Comparison of ENCODE assay signal across 8 cellular contexts in genomic region chr21:35583566-35584216, GRCh38.
"Had no signal": no experiment of that assay in that cellular context is flagged by ENCODE, and none has a peak within 500 bp of the region (broad histone marks: within the 10 kb centered on the region; RNA-seq: fewer than 3 reads in every experiment).

No MANE protein-coding gene starts in this region.

- ATAC-seq: GM23338 had no signal

- H3K4me3 ChIP-seq: GM23338 had no signal

- FAIRE-seq: H1, H54, HTR-8/SVneo had no signal

- H2AFZ ChIP-seq: GM23338 had no signal

- DNase-seq: H9, HCEC 1CT, IMR-90, KBM-7 had no signal

- H3K4me2 ChIP-seq: GM23338 had no signal
